ENCODE assay signal across 12 cellular contexts in the genomic region with DNA sequence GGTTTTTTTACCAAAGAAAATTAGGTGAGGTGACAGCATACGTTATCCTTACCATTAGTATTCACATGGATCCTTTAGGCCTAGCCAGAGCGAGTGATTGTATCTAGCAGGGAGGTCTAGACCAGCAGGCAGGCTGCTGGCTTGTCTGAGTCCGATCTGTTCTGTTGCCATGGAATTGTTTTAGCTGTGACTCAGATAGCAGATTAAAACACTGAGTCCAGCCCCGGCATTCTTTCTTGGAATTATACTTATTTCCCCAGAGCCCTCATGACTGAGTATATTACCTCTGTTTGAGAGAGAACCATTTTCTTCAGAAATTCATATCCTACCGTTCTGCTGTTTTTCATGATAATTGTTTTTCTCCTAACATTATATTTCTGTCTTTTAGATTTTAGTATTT. TPM values are rescaled to one million over a fixed set of nuclear protein-coding genes. Genes with fewer than 3 reads are reported as not detected.
DNase-seq lines count a peak whose midpoint lies in the region; ATAC-seq, FAIRE-seq and TF ChIP-seq lines count a peak whose summit lies in the region.
"Had no signal": no experiment of that assay in that cellular context is flagged by ENCODE, and none has a peak within 500 bp of the region (broad histone marks: within the 10 kb centered on the region; RNA-seq: fewer than 3 reads in every experiment).

No MANE protein-coding gene starts in this region.

- H2AFZ ChIP-seq in GM23338 = no peak overlapping the region

- no peak for FAIRE-seq in bronchial epithelial cell (lab: Jason Lieb, UNC)
- FAIRE-seq in kidney (lab: Jason Lieb, UNC) = no peak

- intact Hi-C loops in A673 (cut with micrococcal nuclease; ENCODE audit: unreplicated experiment) (no loop called here), left lung (cut with DNase I) (no loop called here), kidney (cut with DNase I) (no loop called here)

- H3K9ac ChIP-seq in kidney (ENCODE audit: low read length in 2 of 2) = no peak overlapping the region

- H3K9me3 Mint-ChIP-seq in HFFc6 = no peaks in the 10 kb centered on the region
- H3K9me3 Mint-ChIP-seq in activated T-helper 17 cell treated with anti-CD3 and anti-CD28 coated beads, Interleukin-2, amount 50 U/mL, for 72 hours = no peaks in the 10 kb centered on the region
- no peaks in the 10 kb centered on the region for H3K9me3 Mint-ChIP-seq in GM23338

- H3K36me3 Mint-ChIP-seq in HFFc6 (ENCODE audit: low read depth) = peaks cover 11% of the 10 kb centered on the region
- peaks cover 10% of the 10 kb centered on the region for H3K36me3 Mint-ChIP-seq in activated T-helper 17 cell treated with anti-CD3 and anti-CD28 coated beads, Interleukin-2, amount 50 U/mL, for 72 hours (ENCODE audit: low read depth)
- peaks cover 39% of the 10 kb centered on the region for H3K36me3 Mint-ChIP-seq in GM23338 (ENCODE audit: low read depth)

- CTCF ChIA-PET in A673 (lab: Charles Lee) = no interaction called here

- no peaks in the 10 kb centered on the region for H3K79me2 ChIP-seq in GM23338 (replicated peaks; ENCODE audit: insufficient read depth)

- H3K4me3 ChIP-seq in A673 (ENCODE audit: low read depth, low read length, poor library complexity, severe bottlenecking) (no peak overlapping the region), bronchial epithelial cell (ENCODE audit: low read depth, low read length) (no peak overlapping the region), left lung (no peak overlapping the region), kidney (ENCODE audit: low read length in 2 of 2) (no peak overlapping the region), GM23338 (no peak overlapping the region)
- H3K4me3 ChIP-seq: Peyer's patch, right lobe of liver had no signal

- no peak overlapping the region for H3K4me2 ChIP-seq in GM23338

- peaks cover 29% of the 10 kb centered on the region for H3K4me1 Mint-ChIP-seq in HFFc6 (ENCODE audit: low read depth)
- H3K4me1 Mint-ChIP-seq in activated T-helper 17 cell treated with anti-CD3 and anti-CD28 coated beads, Interleukin-2, amount 50 U/mL, for 72 hours = no peaks in the 10 kb centered on the region
- no peaks in the 10 kb centered on the region for H3K4me1 Mint-ChIP-seq in GM23338

- no peaks in the 10 kb centered on the region; the same call in 1 of the 2 replicates for H3K27me3 Mint-ChIP-seq in HFFc6 (ENCODE audit: insufficient read depth)
- H3K27me3 Mint-ChIP-seq in activated T-helper 17 cell treated with anti-CD3 and anti-CD28 coated beads, Interleukin-2, amount 50 U/mL, for 72 hours = no peaks in the 10 kb centered on the region
- H3K27me3 Mint-ChIP-seq in GM23338 (ENCODE audit: insufficient read depth, low read depth, poor library complexity) = no peaks in the 10 kb centered on the region

- H3K4me3 Mint-ChIP-seq in HFFc6 (no peak overlapping the region), GM23338 (no peak overlapping the region)
- no peak overlapping the region for H3K4me3 Mint-ChIP-seq in activated T-helper 17 cell treated with anti-CD3 and anti-CD28 coated beads, Interleukin-2, amount 50 U/mL, for 72 hours

- H3F3A ChIP-seq in GM23338 (replicated peaks; ENCODE audit: low read depth) = no peaks in the 10 kb centered on the region

- H3K4me1 ChIP-seq in A673 (ENCODE audit: insufficient read depth, low read length, poor library complexity, severe bottlenecking) (peaks cover 29% of the 10 kb centered on the region), left lung (no peaks in the 10 kb centered on the region), kidney (ENCODE audit: control insufficient read depth in 1 of 2, insufficient read depth in 1 of 2, low read depth in 1 of 2, low read length in 2 of 2) (no peaks in the 10 kb centered on the region), GM23338 (ENCODE audit: insufficient read depth) (no peaks in the 10 kb centered on the region)
- H3K4me1 ChIP-seq: Peyer's patch, right lobe of liver had no signal

- H3K27me3 ChIP-seq in A673 (replicated peaks; ENCODE audit: insufficient read depth, low read depth, low read length, poor library complexity) (no peaks in the 10 kb centered on the region), bronchial epithelial cell (ENCODE audit: control insufficient read depth, insufficient read depth, low read length) (no peaks in the 10 kb centered on the region), left lung (peaks cover 0 to 2% of the 10 kb centered on the region in 2 donors), GM23338 (ENCODE audit: insufficient read depth) (no peaks in the 10 kb centered on the region)
- H3K27me3 ChIP-seq: Peyer's patch, right lobe of liver had no signal

- DNase-seq in A673 (ENCODE audit: low spot score) (peak; percentile 76), HFFc6 (peak; percentile 81), bronchial epithelial cell (ENCODE audit: low read depth) (peak; percentile 25), left lung (no peak), NCI-H510A (lab: John Stamatoyannopoulos, UW) (no peak), kidney (no peak), GM23338 (ENCODE audit: low spot score) (no peak)
- DNase-seq: activated CD4-positive, alpha-beta T cell treated with anti-CD3 and anti-CD28 coated beads, Interleukin-2, amount 50 U/mL, for 4 hours; NCI-H1092 treated with DMSO at 0.1 percent for 48 hours; Peyer's patch; right lobe of liver had no signal

- TF ChIP-seq CTCF in A673 (conservative IDR thresholded peaks at IDR 0.05; ENCODE audit: low read depth, low read length) (no peak), HFFc6 (IDR thresholded peaks at IDR 0.05) (no peak), bronchial epithelial cell (IDR thresholded peaks at IDR 0.05; ENCODE audit: insufficient read depth, low read length, severe bottlenecking) (no peak), left lung (IDR thresholded peaks at IDR 0.05) (no peak), kidney (IDR thresholded peaks at IDR 0.05; ENCODE audit: borderline replicate concordance, extremely low read depth, insufficient read depth) (no peak), GM23338 (conservative IDR thresholded peaks at IDR 0.05; ENCODE audit: low read depth in 2 of 2) (no peak)

- ATAC-seq in left lung = peak; percentile 69
- ATAC-seq in activated T-helper 17 cell treated with anti-CD3 and anti-CD28 coated beads, Interleukin-2, amount 50 U/mL, for 72 hours (replicated peaks) = no peak
- ATAC-seq in GM23338 = no peak
- ATAC-seq: right lobe of liver had no signal

- H3K9me3 ChIP-seq in A673 (ENCODE audit: low read depth, low read length, poor library complexity, severe bottlenecking) (no peaks in the 10 kb centered on the region), left lung (no peaks in the 10 kb centered on the region), kidney (ENCODE audit: control insufficient read depth in 1 of 2, low read length in 2 of 2) (no peaks in the 10 kb centered on the region)
- H3K9me3 ChIP-seq: Peyer's patch, right lobe of liver had no signal

- H3K9me2 ChIP-seq in GM23338 (ENCODE audit: insufficient read depth) = no peaks in the 10 kb centered on the region

- POLR2A ChIA-PET in A673 (lab: Charles Lee; ENCODE audit: low non-redundant PET) = no interaction called here

- no peak overlapping the region for H3K27ac ChIP-seq in A673 (ENCODE audit: low read depth, low read length, poor library complexity, severe bottlenecking)
- no peak overlapping the region for H3K27ac ChIP-seq in left lung
- no peak overlapping the region for H3K27ac ChIP-seq in kidney (ENCODE audit: low read depth in 2 of 2, low read length in 2 of 2)
- H3K27ac ChIP-seq in GM23338 (ENCODE audit: low read depth) = no peak overlapping the region
- H3K27ac ChIP-seq: Peyer's patch, right lobe of liver had no signal

- H3K27ac Mint-ChIP-seq in HFFc6 (peak overlapping the region; percentile 90), GM23338 (no peak overlapping the region)
- H3K27ac Mint-ChIP-seq in activated T-helper 17 cell treated with anti-CD3 and anti-CD28 coated beads, Interleukin-2, amount 50 U/mL, for 72 hours = no peak overlapping the region

- no TSS peak for BruUV-seq in A673 (replicated peaks; lab: Mats Ljungman, UMichigan)

- no peaks in the 10 kb centered on the region for H3K36me3 ChIP-seq in A673 (ENCODE audit: insufficient read depth, low read length, poor library complexity, severe bottlenecking)
- H3K36me3 ChIP-seq in bronchial epithelial cell (ENCODE audit: control insufficient read depth, insufficient read depth, low read length) = peaks cover 3% of the 10 kb centered on the region
- H3K36me3 ChIP-seq in left lung = peaks cover 0 to 22% of the 10 kb centered on the region in 2 donors
- H3K36me3 ChIP-seq in kidney (ENCODE audit: control insufficient read depth in 1 of 2, insufficient read depth in 2 of 2, low read length in 2 of 2) = peaks cover 8 to 15% of the 10 kb centered on the region in 2 donors
- no peaks in the 10 kb centered on the region for H3K36me3 ChIP-seq in GM23338 (ENCODE audit: insufficient read depth)

- no peaks in the 10 kb centered on the region for H4K20me1 ChIP-seq in GM23338 (replicated peaks; ENCODE audit: insufficient read depth)

TF ChIP-seq in GM23338, 12 proteins besides CTCF, POLR2A, EP300 and RAD21 (continues in another document):
- TF ChIP-seq EZH2phosphoT487 (IDR thresholded peaks at IDR 0.05; ENCODE audit: unreplicated experiment) = no peak

RNA-seq across cellular contexts. Expression of a gene that starts 37.4 kb away (rescaled TPM):
- total RNA-seq in A673 (2021) (25.4 and 27.8 TPM in 2 replicates), bronchial epithelial cell (18.2 and 19.6 TPM in 2 replicates), left lung (10 to 100 TPM; 21.3 to 22.9 TPM), kidney (20.0 TPM)
- total RNA-seq in HFFc6 (2021; fragmentation: NEBNext Ultra II Directional; extraction: Animal tissue kit (Norgen Biotek cat#: 25700)) = 10 to 100 TPM; 28.5 to 35.2 (median 30.5) TPM
- 1 to 10 TPM in 1 of 2 donors, under 1 TPM in 1; 0.77 to 1.1 TPM for total RNA-seq in activated T-helper 17 cell treated with anti-CD3 and anti-CD28 coated beads, Interleukin-2, amount 50 U/mL, for 72 hours
- polyA plus RNA-seq in kidney (ENCODE audit: insufficient read depth, low read depth, low replicate concordance) (9.4 TPM), GM23338 (2016; fragmentation: Nextera tagmentation; extraction: Ambion mirVana) (3.9 and 4.2 TPM in 2 replicates)
- 14.5 and 16.5 TPM in 2 replicates for total RNA-seq in GM23338 (2014; rRNA removed; shearing (Covaris generic))

RNA-seq across cellular contexts. Expression of a gene that starts 54.2 kb away (rescaled TPM):
- total RNA-seq in A673 (2021) (56.9 and 61.2 TPM in 2 replicates), bronchial epithelial cell (5.6 and 6.8 TPM in 2 replicates), left lung (10 to 100 TPM; 26.1 to 46.9 TPM), kidney (34.7 TPM)
- 10 to 100 TPM; 61.4 to 71.7 (median 66.2) TPM for total RNA-seq in HFFc6 (2021; fragmentation: NEBNext Ultra II Directional; extraction: Animal tissue kit (Norgen Biotek cat#: 25700))
- under 1 TPM in 1 of 2 donors, not detected in 1; 0.53 TPM for total RNA-seq in activated T-helper 17 cell treated with anti-CD3 and anti-CD28 coated beads, Interleukin-2, amount 50 U/mL, for 72 hours
- polyA plus RNA-seq in kidney (ENCODE audit: insufficient read depth, low read depth, low replicate concordance) (20.0 TPM), GM23338 (2016; fragmentation: Nextera tagmentation; extraction: Ambion mirVana) (24.4 and 30.1 TPM in 2 replicates)
- total RNA-seq in GM23338 (2014; rRNA removed; shearing (Covaris generic)) = 51.8 and 53.0 TPM in 2 replicates

Comparison
In these comparisons a context has a peak if more than half of its experiments do, and no peak if none do; other contexts are left out.
1. DNase-seq: peak in A673 (single experiment), HFFc6 (single experiment) and bronchial epithelial cell (single experiment); none in left lung (0 of 2), NCI-H510A (single experiment), kidney (single experiment) and GM23338 (single experiment).